ENCODE assay signal across 28 cellular contexts in genomic region chr3:29567505-29567904, GRCh38.
"Had no signal": no experiment of that assay in that cellular context is flagged by ENCODE, and none has a peak within 500 bp of the region (broad histone marks: within the 10 kb centered on the region; RNA-seq: fewer than 3 reads in every experiment).

No MANE protein-coding gene starts in this region.

- H3K27me3 ChIP-seq: ascending aorta, brain microvascular endothelial cell, colonic mucosa, esophagus squamous epithelium, heart right ventricle had no signal

- H3K36me3 ChIP-seq: ascending aorta, brain microvascular endothelial cell, colonic mucosa, esophagus squamous epithelium, heart right ventricle had no signal

- H3K4me1 ChIP-seq: colonic mucosa, esophagus squamous epithelium had no signal

- H3K4me3 ChIP-seq: ascending aorta, colonic mucosa, esophagus squamous epithelium, heart right ventricle had no signal

- H3K9me3 ChIP-seq: colonic mucosa had no signal

- DNase-seq: activated CD4-positive, alpha-beta memory T cell treated with anti-CD3 and anti-CD28 coated beads for 36 hours; activated CD4-positive, alpha-beta T cell treated with anti-CD3 and anti-CD28 coated beads for 36 hours; activated CD4-positive, alpha-beta T cell treated with anti-CD3 and anti-CD28 coated beads, Interleukin-2, amount 10 ng/mL, durations not matched to agents 24 days and 14 days; activated CD4-positive, CD25-positive, alpha-beta regulatory T cell; activated CD4-positive, CD25-positive, alpha-beta regulatory T cell treated with anti-CD3 and anti-CD28 coated beads, Interleukin-2, amount 50 U/mL, for 72 hours; activated CD8-positive, alpha-beta memory T cell treated with anti-CD3 and anti-CD28 coated beads, Interleukin-2, amount 50 U/mL, for 48 hours; activated gamma-delta T cell; activated naive CD4-positive, alpha-beta T cell; activated naive CD4-positive, alpha-beta T cell treated with anti-CD3 and anti-CD28 coated beads, Interleukin-2, amount 10 ng/mL, durations not matched to agents 7 days and 5 days; activated naive CD8-positive, alpha-beta T cell treated with anti-CD3 and anti-CD28 coated beads, Interleukin-2, amount 10 ng/mL, durations not matched to agents 7 days and 5 days; activated T-cell treated with anti-CD3 and anti-CD28 coated beads for 4 hours; activated T-cell treated with anti-CD3 and anti-CD28 coated beads, Interleukin-2, amount 50 U/mL, for 24 hours; activated T-cell treated with anti-CD3 and anti-CD28 coated beads, Interleukin-2, amount 50 U/mL, for 72 hours; brain microvascular endothelial cell; caudate nucleus; cerebellar nuclear complex; colonic mucosa; effector CD8-positive, alpha-beta T cell; esophagus squamous epithelium; foreskin melanocyte; glutamatergic neuron; heart right ventricle; T-helper 1 cell; T-helper 17 cell; T1000 had no signal

- H3K27ac ChIP-seq: ascending aorta, brain microvascular endothelial cell, colonic mucosa, epithelial cell of prostate, esophagus squamous epithelium had no signal

- ATAC-seq: activated CD4-positive, alpha-beta T cell treated with anti-CD3 and anti-CD28 coated beads for 36 hours; activated naive CD4-positive, alpha-beta T cell treated with anti-CD3 and anti-CD28 coated beads, Interleukin-2, amount 50 U/mL, for 72 hours; activated T-cell treated with anti-CD3 and anti-CD28 coated beads, Interleukin-2, amount 50 U/mL, for 72 hours; T-helper 17 cell had no signal
